Comparison of ENCODE assay signal across 1 cellular context in genomic region chr12:52127683-52128450, GRCh38.
TF ChIP-seq lines count a peak whose summit lies in the region.

No MANE protein-coding gene starts in this region.

TF ChIP-seq in HepG2, 621 proteins besides CTCF, POLR2A, EP300 and RAD21 (continued from another document):
- TF ChIP-seq ZNF407 (CRISPR knock-in tag; IDR thresholded peaks at IDR 0.05; ENCODE audit: not compliant biosample characterization) (no peak), SMAD3 (CRISPR knock-in tag; IDR thresholded peaks at IDR 0.05) (no peak), TIGD3 (CRISPR knock-in tag; IDR thresholded peaks at IDR 0.05; ENCODE audit: borderline replicate concordance) (no peak), MTERF4 (CRISPR knock-in tag; IDR thresholded peaks at IDR 0.05) (no peak)
